Comparison of ENCODE assay signal across 11 cellular contexts in genomic region chr1:217029311-217030157, GRCh38.
DNase-seq lines count a peak whose midpoint lies in the region; ATAC-seq and TF ChIP-seq lines count a peak whose summit lies in the region.
"Had no signal": no experiment of that assay in that cellular context is flagged by ENCODE, and none has a peak within 500 bp of the region (broad histone marks: within the 10 kb centered on the region; RNA-seq: fewer than 3 reads in every experiment).

No MANE protein-coding gene starts in this region.

- no peak for TF ChIP-seq POLR2A in vagina (IDR thresholded peaks at IDR 0.05)

- TF ChIP-seq CTCF in colonic mucosa (IDR thresholded peaks at IDR 0.05) (no peak), vagina (IDR thresholded peaks at IDR 0.05) (no peak)

- no peaks in the 10 kb centered on the region for H3K36me3 ChIP-seq in colonic mucosa
- no peaks in the 10 kb centered on the region for H3K36me3 ChIP-seq in aorta (ENCODE audit: control insufficient read depth in 1 of 2, insufficient read depth in 2 of 2, low read length in 1 of 2)
- no peaks in the 10 kb centered on the region for H3K36me3 ChIP-seq in vagina

- WGBS in aorta, 2 donors, result 15% methylated on average over 12 of the region's 12 CpGs

- DNase-seq in SHP77 (lab: John Stamatoyannopoulos, UW), result peak; percentile 5 to 14
- DNase-seq in SHP77 treated with DMSO at 0.1 percent for 48 hours (lab: John Stamatoyannopoulos, UW), result no peak
- peak; percentile 20 for DNase-seq in colonic mucosa
- peak; percentile 26 for DNase-seq in medulla oblongata (ENCODE audit: extremely low spot score)
- DNase-seq in aorta, result peak in 1 of 2 donors; percentile 43
- no peak for DNase-seq in vagina (ENCODE audit: extremely low spot score in 2 of 2)
- DNase-seq in mesenteric fat pad (ENCODE audit: low spot score), result no peak
- DNase-seq: activated naive CD4-positive, alpha-beta T cell treated with anti-CD3 and anti-CD28 coated beads for 36 hours; NCI-H1930; retina had no signal

- H3K4me1 ChIP-seq in colonic mucosa (no peaks in the 10 kb centered on the region), aorta (ENCODE audit: control insufficient read depth in 1 of 2, insufficient read depth in 2 of 2, low read length in 2 of 2) (peaks cover 2 to 7% of the 10 kb centered on the region in 2 donors), vagina (peaks cover 19% of the 10 kb centered on the region)

- intact Hi-C loops in colonic mucosa (cut with DNase I) (no loop called here), aorta (cut with DNase I) (no loop called here), vagina (cut with DNase I) (no loop called here)

- peak; percentile 65 for ATAC-seq in aorta (ENCODE audit: low FRiP score)
- no peak for ATAC-seq in GM21529 (IDR thresholded peaks at IDR 0.05; ENCODE audit: unreplicated experiment)

- H3K9ac ChIP-seq in colonic mucosa (ENCODE audit: low read depth in 2 of 2, low read length in 2 of 2), result no peak overlapping the region

- no peak overlapping the region for H3K27ac ChIP-seq in colonic mucosa
- H3K27ac ChIP-seq in aorta (ENCODE audit: low read depth in 1 of 2, low read length in 2 of 2), result peak overlapping the region; percentile 93 to 95
- no peak overlapping the region for H3K27ac ChIP-seq in vagina

- H3K4me3 ChIP-seq in colonic mucosa, result no peak overlapping the region
- H3K4me3 ChIP-seq in aorta (ENCODE audit: low read length in 2 of 2), result no peak overlapping the region
- H3K4me3 ChIP-seq in vagina, result no peak overlapping the region

- H3K27me3 ChIP-seq in colonic mucosa, result no peaks in the 10 kb centered on the region
- H3K27me3 ChIP-seq in aorta (ENCODE audit: control insufficient read depth in 1 of 2, insufficient read depth in 2 of 2, low read length in 1 of 2), result no peaks in the 10 kb centered on the region
- no peaks in the 10 kb centered on the region for H3K27me3 ChIP-seq in vagina

- H3K9me3 ChIP-seq in colonic mucosa (no peaks in the 10 kb centered on the region), aorta (ENCODE audit: control insufficient read depth, low read length) (no peaks in the 10 kb centered on the region), vagina (no peaks in the 10 kb centered on the region)

Comparison
In these comparisons a context has a peak if more than half of its experiments do, and no peak if none do; other contexts are left out.
1. DNase-seq: peak in SHP77 (2 of 2), colonic mucosa (single experiment) and medulla oblongata (single experiment); none in SHP77 treated with DMSO at 0.1 percent for 48 hours (single experiment), vagina (0 of 2) and mesenteric fat pad (single experiment).
2. H3K27ac ChIP-seq: peak in aorta (2 of 2); none in colonic mucosa (single experiment) and vagina (single experiment).